In the genomic region with DNA sequence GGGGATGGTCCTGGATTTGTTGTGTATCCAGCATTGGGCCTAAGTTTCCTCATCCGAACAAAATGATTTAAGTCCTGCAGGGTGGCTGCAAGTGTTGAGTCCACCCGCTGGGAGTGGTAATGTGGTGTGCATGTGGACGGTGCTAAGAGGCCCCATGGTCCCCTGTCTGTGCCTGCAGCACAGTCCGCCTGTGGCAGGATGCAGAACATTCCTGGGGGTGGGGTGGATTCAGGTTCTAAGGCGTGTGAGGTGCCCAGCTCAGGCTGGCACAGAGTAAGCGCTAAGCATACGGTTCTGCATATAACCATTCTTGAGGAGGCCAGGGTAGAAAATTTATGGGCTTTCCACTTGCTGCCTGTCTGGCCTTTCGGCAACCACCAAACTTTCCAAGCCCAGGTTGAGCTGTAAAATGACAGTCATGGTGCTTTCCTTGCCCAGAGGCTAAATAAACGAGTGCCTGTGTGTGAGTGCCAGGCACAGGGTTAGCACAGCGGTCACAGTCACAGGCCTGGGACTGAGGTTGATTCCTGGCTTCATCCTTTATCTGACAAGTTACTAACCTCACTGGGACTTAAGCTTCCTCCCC, we compare ENCODE assay signal across 14 cellular contexts. TPM values are rescaled to one million over a fixed set of nuclear protein-coding genes. Genes with fewer than 3 reads are reported as not detected.
DNase-seq lines count a peak whose midpoint lies in the region; ATAC-seq and TF ChIP-seq lines count a peak whose summit lies in the region.
"Had no signal": no experiment of that assay in that cellular context is flagged by ENCODE, and none has a peak within 500 bp of the region (broad histone marks: within the 10 kb centered on the region; RNA-seq: fewer than 3 reads in every experiment).

No MANE protein-coding gene starts in this region.

- no peaks in the 10 kb centered on the region for H3K9me3 ChIP-seq in CD4-positive, alpha-beta memory T cell (ENCODE audit: control insufficient read depth in 1 of 2, low read length in 2 of 2)

- H3K27me3 Mint-ChIP-seq in CD4-positive, alpha-beta memory T cell: no peaks in the 10 kb centered on the region
- no peaks in the 10 kb centered on the region for H3K27me3 Mint-ChIP-seq in activated CD4-positive, alpha-beta memory T cell treated with anti-CD3 and anti-CD28 coated beads, Interleukin-2, amount 10 ng/mL, durations not matched to agents 7 days and 5 days
- no peaks in the 10 kb centered on the region for H3K27me3 Mint-ChIP-seq in mesothelial cell of epicardium (ENCODE audit: low read depth)

- no peaks in the 10 kb centered on the region for H3K27me3 ChIP-seq in CD4-positive, alpha-beta memory T cell (ENCODE audit: insufficient read depth, low read length)

- peaks cover 0 to 7% (median 0%) of the 10 kb centered on the region in 8 donors for H3K9me3 Mint-ChIP-seq in CD4-positive, alpha-beta memory T cell
- no peaks in the 10 kb centered on the region for H3K9me3 Mint-ChIP-seq in activated CD4-positive, alpha-beta memory T cell treated with anti-CD3 and anti-CD28 coated beads, Interleukin-2, amount 10 ng/mL, durations not matched to agents 7 days and 5 days
- H3K9me3 Mint-ChIP-seq in mesothelial cell of epicardium: no peaks in the 10 kb centered on the region

- H3K27ac ChIP-seq in CD4-positive, alpha-beta memory T cell (ENCODE audit: low read depth, low read length): no peak overlapping the region

- TF ChIP-seq CTCF in mesothelial cell of epicardium (IDR thresholded peaks at IDR 0.05; ENCODE audit: unreplicated experiment): no peak
- no peak for TF ChIP-seq CTCF in omental fat pad (IDR thresholded peaks at IDR 0.05)

- CTCF ChIA-PET in CD4-positive, alpha-beta memory T cell (lab: Charles Lee; ENCODE audit: partially characterized antibody): interaction anchor here (0.5 to 19.0 kb wide), 4 partner anchors 14 to 1114 kb away, joined by 3 to 864 read pairs (median 9); no protein-coding TSS in a partner anchor
- CTCF ChIA-PET in activated CD4-positive, alpha-beta memory T cell treated with anti-CD3 and anti-CD28 coated beads, Interleukin-2, amount 10 ng/mL, durations not matched to agents 7 days and 5 days (lab: Charles Lee): no interaction called here

- peaks cover 38 to 77% of the 10 kb centered on the region in 2 donors for H3K36me3 Mint-ChIP-seq in CD4-positive, alpha-beta memory T cell
- peaks cover 71% of the 10 kb centered on the region for H3K36me3 Mint-ChIP-seq in activated CD4-positive, alpha-beta memory T cell treated with anti-CD3 and anti-CD28 coated beads, Interleukin-2, amount 10 ng/mL, durations not matched to agents 7 days and 5 days (ENCODE audit: low read depth)
- peaks cover 36% of the 10 kb centered on the region for H3K36me3 Mint-ChIP-seq in mesothelial cell of epicardium

- H3K4me3 ChIP-seq in CD4-positive, alpha-beta memory T cell (ENCODE audit: low read length in 2 of 2): no peak overlapping the region

- peaks cover 52% of the 10 kb centered on the region for H3K36me3 ChIP-seq in CD4-positive, alpha-beta memory T cell (ENCODE audit: insufficient read depth, low read length)

- no peak for DNase-seq in CD4-positive, alpha-beta memory T cell
- DNase-seq in ELF-1 (ENCODE audit: low read depth, low spot score) (peak; percentile 33), mesothelial cell of epicardium (ENCODE audit: low spot score in 2 of 2, unreplicated experiment in 2 of 2) (no peak), omental fat pad (ENCODE audit: low spot score) (no peak), cortex of kidney (lab: John Stamatoyannopoulos, UW) (no peak), NCI-H146 (lab: John Stamatoyannopoulos, UW) (no peak)
- no peak for DNase-seq in activated CD4-positive, alpha-beta memory T cell treated with anti-CD3 and anti-CD28 coated beads, Interleukin-2, amount 10 ng/mL, durations not matched to agents 7 days and 5 days
- DNase-seq: activated CD4-positive, alpha-beta T cell treated with anti-CD3 and anti-CD28 coated beads, Interleukin-2, amount 50 U/mL, for 48 hours; activated naive CD4-positive, alpha-beta T cell treated with Interleukin-2 at 50 U/mL for 16 hours; central memory CD4-positive, alpha-beta T cell; Kasumi-1; NCI-H1694; NCI-H69 had no signal

- ATAC-seq in omental fat pad (ENCODE audit: low FRiP score): no peak
- ATAC-seq in HG03025 (IDR thresholded peaks at IDR 0.05; ENCODE audit: low FRiP score, unreplicated experiment): no peak

- H3K27ac Mint-ChIP-seq in CD4-positive, alpha-beta memory T cell: peak overlapping the region in 5 of 7 donors; percentile 29 to 82 (median 47)
- peak overlapping the region; percentile 67 for H3K27ac Mint-ChIP-seq in activated CD4-positive, alpha-beta memory T cell treated with anti-CD3 and anti-CD28 coated beads, Interleukin-2, amount 10 ng/mL, durations not matched to agents 7 days and 5 days
- H3K27ac Mint-ChIP-seq in mesothelial cell of epicardium: peak overlapping the region; percentile 64

- peaks cover 48% of the 10 kb centered on the region for H3K4me1 ChIP-seq in CD4-positive, alpha-beta memory T cell (ENCODE audit: insufficient read depth, low read length)

- H3K4me1 Mint-ChIP-seq in CD4-positive, alpha-beta memory T cell: peaks cover 41 to 72% (median 56%) of the 10 kb centered on the region in 4 donors
- H3K4me1 Mint-ChIP-seq in activated CD4-positive, alpha-beta memory T cell treated with anti-CD3 and anti-CD28 coated beads, Interleukin-2, amount 10 ng/mL, durations not matched to agents 7 days and 5 days: peaks cover 89% of the 10 kb centered on the region
- H3K4me1 Mint-ChIP-seq in mesothelial cell of epicardium: peaks cover 42% of the 10 kb centered on the region

- POLR2A ChIA-PET in CD4-positive, alpha-beta memory T cell (lab: Charles Lee; ENCODE audit: partially characterized antibody): interaction anchor here (1.0 to 2.0 kb wide), 4 partner anchors 24 to 83 kb away, joined by 3 to 8 read pairs (median 5); a partner anchor contains a TSS
- POLR2A ChIA-PET in activated CD4-positive, alpha-beta memory T cell treated with anti-CD3 and anti-CD28 coated beads, Interleukin-2, amount 10 ng/mL, durations not matched to agents 7 days and 5 days (lab: Charles Lee): interaction anchor here (1.0 to 1.9 kb wide), 4 partner anchors 8 to 28 kb away, joined by 3 to 9 read pairs (median 4); no protein-coding TSS in a partner anchor

- H3K4me3 Mint-ChIP-seq in CD4-positive, alpha-beta memory T cell: no peak overlapping the region
- H3K4me3 Mint-ChIP-seq in activated CD4-positive, alpha-beta memory T cell treated with anti-CD3 and anti-CD28 coated beads, Interleukin-2, amount 10 ng/mL, durations not matched to agents 7 days and 5 days: no peak overlapping the region
- H3K4me3 Mint-ChIP-seq in mesothelial cell of epicardium: no peak overlapping the region

- intact Hi-C loops in CD4-positive, alpha-beta memory T cell (cut with micrococcal nuclease): no loop called here

RNA-seq across cellular contexts. Expression of a gene that starts 30.7 kb away (rescaled TPM):
- total RNA-seq in CD4-positive, alpha-beta memory T cell: 10 to 100 TPM; 57.5 to 58.4 TPM
- 10 to 100 TPM; 22.7 to 29.9 TPM for polyA plus RNA-seq in CD4-positive, alpha-beta memory T cell
- total RNA-seq in activated CD4-positive, alpha-beta memory T cell treated with anti-CD3 and anti-CD28 coated beads, Interleukin-2, amount 10 ng/mL, durations not matched to agents 7 days and 5 days: 100 to 1,000 TPM; 153 TPM
- 786 to 841 TPM (median 827 TPM) in 3 replicates for total RNA-seq in mesothelial cell of epicardium
- total RNA-seq in omental fat pad: 10 to 100 TPM; 13.4 to 71.5 (median 48.0) TPM
